Comparison of ENCODE assay signal across 10 cellular contexts in the genomic region with DNA sequence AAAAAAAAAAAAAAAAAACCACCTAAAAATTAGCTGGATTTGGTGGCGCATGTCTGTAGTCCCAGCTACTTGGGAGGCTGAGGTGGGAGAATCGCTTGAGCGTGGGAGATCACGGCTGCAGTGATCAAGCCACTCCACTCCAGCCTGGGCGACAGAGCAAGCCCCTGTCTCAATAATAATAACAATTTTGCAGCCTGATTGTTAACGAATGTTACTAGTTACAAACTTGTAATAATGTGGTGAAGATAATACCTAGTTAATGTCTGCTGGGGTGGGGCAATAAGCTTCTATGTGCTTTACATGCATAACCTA. TPM values are rescaled to one million over a fixed set of nuclear protein-coding genes. Genes with fewer than 3 reads are reported as not detected.
DNase-seq lines count a peak whose midpoint lies in the region; ATAC-seq and TF ChIP-seq lines count a peak whose summit lies in the region.
"Had no signal": no experiment of that assay in that cellular context is flagged by ENCODE, and none has a peak within 500 bp of the region (broad histone marks: within the 10 kb centered on the region; RNA-seq: fewer than 3 reads in every experiment).

No MANE protein-coding gene starts in this region.

- no peak overlapping the region for H2AK5ac ChIP-seq in H9 (ENCODE audit: insufficient read length, low read length)

- no CpG with 5 or more reads among the region's 6 CpGs for WGBS in H9 (ENCODE audit: extremely low coverage, insufficient read length, low lambda C conversion rate)

- peak overlapping the region; percentile 62 for H3K4me3 Mint-ChIP-seq in CD8-positive, alpha-beta T cell
- H3K4me3 Mint-ChIP-seq in H9 (peak overlapping the region; percentile 53 to 96), mesothelial cell of epicardium (peak overlapping the region; percentile 52)
- H3K4me3 Mint-ChIP-seq in activated CD8-positive, alpha-beta T cell treated with anti-CD3 and anti-CD28 coated beads, Interleukin-2, amount 10 ng/mL, durations not matched to agents 7 days and 5 days = peak overlapping the region; percentile 24

- H3K27ac ChIP-seq in CD8-positive, alpha-beta T cell (ENCODE audit: low read depth, low read length) = peak overlapping the region; percentile 89
- H3K27ac ChIP-seq in H9 (ENCODE audit: insufficient read length, low read depth, low read length) = no peak overlapping the region

- no peak overlapping the region for H2BK5ac ChIP-seq in H9 (ENCODE audit: insufficient read length, low read length)

- H3K23ac ChIP-seq in H9 (ENCODE audit: insufficient read length, low read depth, low read length) = no peak overlapping the region

- no peak overlapping the region for H2BK15ac ChIP-seq in H9 (ENCODE audit: low read depth, low read length)

- H3K18ac ChIP-seq in H9 (ENCODE audit: insufficient read length, low read depth, low read length) = no peak overlapping the region

- no peak overlapping the region for H2AFZ ChIP-seq in H9 (ENCODE audit: low read length)

- no peak for TF ChIP-seq CTCF in CD8-positive, alpha-beta T cell (IDR thresholded peaks at IDR 0.05)
- TF ChIP-seq CTCF in H9 (conservative IDR thresholded peaks at IDR 0.05) (no peak), mesothelial cell of epicardium (IDR thresholded peaks at IDR 0.05; ENCODE audit: unreplicated experiment) (no peak)

- no peaks in the 10 kb centered on the region for H3K9me3 ChIP-seq in CD8-positive, alpha-beta T cell (ENCODE audit: low read length)
- H3K9me3 ChIP-seq in H9 (ENCODE audit: control insufficient read depth, low read depth, low read length) = no peaks in the 10 kb centered on the region
- H3K9me3 ChIP-seq: esophagus muscularis mucosa had no signal

- peaks cover 40% of the 10 kb centered on the region for H3K4me1 Mint-ChIP-seq in CD8-positive, alpha-beta T cell (ENCODE audit: low read depth)
- peaks cover 19 to 20% of the 10 kb centered on the region in 2 experiments for H3K4me1 Mint-ChIP-seq in H9
- H3K4me1 Mint-ChIP-seq in activated CD8-positive, alpha-beta T cell treated with anti-CD3 and anti-CD28 coated beads, Interleukin-2, amount 10 ng/mL, durations not matched to agents 7 days and 5 days (ENCODE audit: low read depth) = peaks cover 33% of the 10 kb centered on the region
- H3K4me1 Mint-ChIP-seq in mesothelial cell of epicardium = peaks cover 29% of the 10 kb centered on the region

- intact Hi-C loops in CD8-positive, alpha-beta T cell (cut with DNase I, micrococcal nuclease) = loop anchor here (5.0 to 10.0 kb wide), 4 partner anchors 47 to 1886 kb away; a partner anchor contains a TSS

- no peaks in the 10 kb centered on the region for H3K79me1 ChIP-seq in H9 (ENCODE audit: insufficient read depth, low read depth, low read length, poor library complexity, severe bottlenecking)

- H3K9ac ChIP-seq in H9 (ENCODE audit: extremely low read depth, insufficient read length, low read length) = no peak overlapping the region

- H3K4ac ChIP-seq in H9 (ENCODE audit: low read depth, low read length) = no peak overlapping the region

- no peak overlapping the region for H3T11ph ChIP-seq in H9 (ENCODE audit: low read length)

- peaks cover 21% of the 10 kb centered on the region; the same call in 1 of the 2 replicates for H3K79me2 ChIP-seq in H9 (ENCODE audit: insufficient read depth, low read length)

- H3K9me3 Mint-ChIP-seq in CD8-positive, alpha-beta T cell = no peaks in the 10 kb centered on the region
- H3K9me3 Mint-ChIP-seq in H9 = no peaks in the 10 kb centered on the region
- H3K9me3 Mint-ChIP-seq in activated CD8-positive, alpha-beta T cell treated with anti-CD3 and anti-CD28 coated beads, Interleukin-2, amount 10 ng/mL, durations not matched to agents 7 days and 5 days (ENCODE audit: insufficient read depth) = no peaks in the 10 kb centered on the region
- H3K9me3 Mint-ChIP-seq in mesothelial cell of epicardium = no peaks in the 10 kb centered on the region

- H3K4me3 ChIP-seq in CD8-positive, alpha-beta T cell (ENCODE audit: low read depth, low read length) = no peak overlapping the region

- ATAC-seq in CD8-positive, alpha-beta T cell = no peak
- ATAC-seq in activated CD8-positive, alpha-beta T cell treated with anti-CD3 and anti-CD28 coated beads, Interleukin-2, amount 10 ng/mL, durations not matched to agents 7 days and 5 days = no peak
- ATAC-seq in HG03439 (IDR thresholded peaks at IDR 0.05; ENCODE audit: unreplicated experiment) = no peak
- no peak for ATAC-seq in GM19463 (IDR thresholded peaks at IDR 0.05; ENCODE audit: unreplicated experiment)

- H3K4me2 ChIP-seq in H9 (ENCODE audit: insufficient read depth, insufficient read length, low read length) = peak overlapping the region; percentile 68

- H3K23me2 ChIP-seq in H9 (ENCODE audit: insufficient read length, low read depth, low read length, poor library complexity, severe bottlenecking) = peaks cover 6% of the 10 kb centered on the region

- peaks cover 9% of the 10 kb centered on the region for H3K36me3 Mint-ChIP-seq in CD8-positive, alpha-beta T cell
- H3K36me3 Mint-ChIP-seq in H9 (ENCODE audit: insufficient read depth in 1 of 3, low read depth in 3 of 3) (peaks cover 2 to 3% (median 3%) of the 10 kb centered on the region in 3 experiments; a peak in 6 of 7 replicates), mesothelial cell of epicardium (peaks cover 2% of the 10 kb centered on the region)
- H3K36me3 Mint-ChIP-seq in activated CD8-positive, alpha-beta T cell treated with anti-CD3 and anti-CD28 coated beads, Interleukin-2, amount 10 ng/mL, durations not matched to agents 7 days and 5 days (ENCODE audit: low read depth) = peaks cover 18% of the 10 kb centered on the region

- peaks cover 26% of the 10 kb centered on the region for H3K4me1 ChIP-seq in CD8-positive, alpha-beta T cell (ENCODE audit: insufficient read depth, low read length)
- no peaks in the 10 kb centered on the region for H3K4me1 ChIP-seq in H9 (ENCODE audit: insufficient read depth, low read length)

- no peak overlapping the region for H4K8ac ChIP-seq in H9 (replicated peaks; ENCODE audit: insufficient read length, low read depth, low read length)

- no peak overlapping the region for H3K14ac ChIP-seq in H9 (ENCODE audit: insufficient read depth, low read length)

- H3K36me3 ChIP-seq in CD8-positive, alpha-beta T cell (ENCODE audit: insufficient read depth, low read length) = no peaks in the 10 kb centered on the region
- H3K36me3 ChIP-seq: esophagus muscularis mucosa had no signal

- no peak overlapping the region for H3K56ac ChIP-seq in H9 (ENCODE audit: insufficient read length, low read depth, low read length)

- H3K27me3 Mint-ChIP-seq in CD8-positive, alpha-beta T cell (ENCODE audit: low read depth) = no peaks in the 10 kb centered on the region
- H3K27me3 Mint-ChIP-seq in H9 (ENCODE audit: low read depth) (peaks cover 2% of the 10 kb centered on the region; the same call in 1 of the 2 replicates), mesothelial cell of epicardium (ENCODE audit: low read depth) (peaks cover 2% of the 10 kb centered on the region)
- peaks cover 7% of the 10 kb centered on the region for H3K27me3 Mint-ChIP-seq in activated CD8-positive, alpha-beta T cell treated with anti-CD3 and anti-CD28 coated beads, Interleukin-2, amount 10 ng/mL, durations not matched to agents 7 days and 5 days (ENCODE audit: low read depth)

- no peak overlapping the region for H4K91ac ChIP-seq in H9 (ENCODE audit: insufficient read length, low read depth, low read length)

- POLR2A ChIA-PET in CD8-positive, alpha-beta T cell (lab: Charles Lee) = interaction anchor here (0.6 to 2.6 kb wide), 7 partner anchors 10 to 748 kb away, joined by 3 to 14 read pairs (median 3); no protein-coding TSS in a partner anchor
- POLR2A ChIA-PET in activated CD8-positive, alpha-beta T cell treated with anti-CD3 and anti-CD28 coated beads, Interleukin-2, amount 10 ng/mL, durations not matched to agents 7 days and 5 days (lab: Charles Lee) = interaction anchor here (0.7 to 2.8 kb wide), 3 partner anchors 10 to 44 kb away, joined by 3 to 22 read pairs (median 20); a partner anchor contains a TSS

- CTCF ChIA-PET in CD8-positive, alpha-beta T cell (lab: Charles Lee) = interaction anchor here (0.7 to 1.8 kb wide), 4 partner anchors 8 to 764 kb away, joined by 3 to 8 read pairs (median 4); a partner anchor contains a TSS
- CTCF ChIA-PET in activated CD8-positive, alpha-beta T cell treated with anti-CD3 and anti-CD28 coated beads, Interleukin-2, amount 10 ng/mL, durations not matched to agents 7 days and 5 days (lab: Charles Lee) = interaction anchor here (1.0 to 3.5 kb wide), 8 partner anchors 10 to 764 kb away, joined by 3 to 25 read pairs (median 8); a partner anchor contains a TSS

- H2BK12ac ChIP-seq in H9 (ENCODE audit: insufficient read length, low read depth, low read length) = no peak overlapping the region

- H4K20me1 ChIP-seq in H9 (ENCODE audit: control insufficient read depth, insufficient read depth, insufficient read length) = no peaks in the 10 kb centered on the region

- H2BK120ac ChIP-seq in H9 (ENCODE audit: low read depth, low read length, poor library complexity, severe bottlenecking) = no peak overlapping the region

- H3K27me3 ChIP-seq in CD8-positive, alpha-beta T cell (ENCODE audit: insufficient read depth, low read length) = no peaks in the 10 kb centered on the region
- no peaks in the 10 kb centered on the region for H3K27me3 ChIP-seq in H9 (ENCODE audit: insufficient read depth, low read length)
- H3K27me3 ChIP-seq: esophagus muscularis mucosa had no signal

- H4K5ac ChIP-seq in H9 (ENCODE audit: insufficient read length, low read depth, low read length) = no peak overlapping the region

- peak overlapping the region; percentile 66 for H3K27ac Mint-ChIP-seq in CD8-positive, alpha-beta T cell
- H3K27ac Mint-ChIP-seq in H9 (no peak overlapping the region), mesothelial cell of epicardium (no peak overlapping the region)
- peak overlapping the region; percentile 22 for H3K27ac Mint-ChIP-seq in activated CD8-positive, alpha-beta T cell treated with anti-CD3 and anti-CD28 coated beads, Interleukin-2, amount 10 ng/mL, durations not matched to agents 7 days and 5 days

- no peak overlapping the region for H2BK20ac ChIP-seq in H9 (ENCODE audit: low read depth, low read length, poor library complexity, severe bottlenecking)

- DNase-seq in CD8-positive, alpha-beta T cell = no peak
- no peak for DNase-seq in H9
- no peak for DNase-seq in activated CD8-positive, alpha-beta T cell treated with anti-CD3 and anti-CD28 coated beads, Interleukin-2, amount 10 ng/mL, durations not matched to agents 7 days and 5 days
- DNase-seq in mesothelial cell of epicardium (ENCODE audit: low spot score in 2 of 2, unreplicated experiment in 2 of 2) = no peak
- DNase-seq in activated effector memory CD4-positive, alpha-beta T cell treated with Interleukin-2 at 50 U/mL for 16 hours = no peak
- DNase-seq in GF-D8 (lab: John Stamatoyannopoulos, UW) = no peak
- DNase-seq: midbrain had no signal

RNA-seq across cellular contexts. Expression of a gene that starts 1.2 kb away (rescaled TPM):
- 10 to 100 TPM; 36.9 to 39.0 TPM for total RNA-seq in CD8-positive, alpha-beta T cell
- total RNA-seq in H9 (2021) = 38.7 and 39.7 TPM in 2 replicates
- total RNA-seq in activated CD8-positive, alpha-beta T cell treated with anti-CD3 and anti-CD28 coated beads, Interleukin-2, amount 10 ng/mL, durations not matched to agents 7 days and 5 days = 10 to 100 TPM; 38.9 to 42.5 TPM
- total RNA-seq in mesothelial cell of epicardium = 49.1 to 54.3 TPM (median 50.2 TPM) in 3 replicates

RNA-seq across cellular contexts. Expression of a gene that starts 44.1 kb away (rescaled TPM):
- under 1 TPM; 0.38 to 0.42 TPM for total RNA-seq in CD8-positive, alpha-beta T cell
- total RNA-seq in H9 (2021) = 0.61 and 0.79 TPM in 2 replicates
- total RNA-seq in activated CD8-positive, alpha-beta T cell treated with anti-CD3 and anti-CD28 coated beads, Interleukin-2, amount 10 ng/mL, durations not matched to agents 7 days and 5 days = under 1 TPM; 0.79 to 0.94 TPM
- total RNA-seq in mesothelial cell of epicardium = 1.1 to 1.2 TPM (median 1.2 TPM) in 3 replicates

RNA-seq across cellular contexts. Expression of a gene that starts 44.2 kb away (rescaled TPM):
- total RNA-seq in CD8-positive, alpha-beta T cell = 10 to 100 TPM; 57.5 to 66.1 TPM
- total RNA-seq in H9 (2021) (49.5 and 52.8 TPM in 2 replicates), mesothelial cell of epicardium (72.7 to 77.9 TPM (median 72.7 TPM) in 3 replicates)
- total RNA-seq in activated CD8-positive, alpha-beta T cell treated with anti-CD3 and anti-CD28 coated beads, Interleukin-2, amount 10 ng/mL, durations not matched to agents 7 days and 5 days = 10 to 100 TPM; 87.2 to 91.9 TPM

Comparison
In these comparisons a context has a peak if more than half of its experiments do, and no peak if none do; other contexts are left out.
1. H3K27ac Mint-ChIP-seq: peak in CD8-positive, alpha-beta T cell (single experiment) and activated CD8-positive, alpha-beta T cell treated with anti-CD3 and anti-CD28 coated beads, Interleukin-2, amount 10 ng/mL, durations not matched to agents 7 days and 5 days (single experiment); none in H9 (0 of 3) and mesothelial cell of epicardium (single experiment).
2. H3K4me3 Mint-ChIP-seq: peak in every context shown above with its lines; median percentile 74 in H9; 62 in CD8-positive, alpha-beta T cell; 52 in mesothelial cell of epicardium; 24 in activated CD8-positive, alpha-beta T cell treated with anti-CD3 and anti-CD28 coated beads, Interleukin-2, amount 10 ng/mL, durations not matched to agents 7 days and 5 days.